8 cellular contexts compared by ENCODE assay signal in the genomic region with DNA sequence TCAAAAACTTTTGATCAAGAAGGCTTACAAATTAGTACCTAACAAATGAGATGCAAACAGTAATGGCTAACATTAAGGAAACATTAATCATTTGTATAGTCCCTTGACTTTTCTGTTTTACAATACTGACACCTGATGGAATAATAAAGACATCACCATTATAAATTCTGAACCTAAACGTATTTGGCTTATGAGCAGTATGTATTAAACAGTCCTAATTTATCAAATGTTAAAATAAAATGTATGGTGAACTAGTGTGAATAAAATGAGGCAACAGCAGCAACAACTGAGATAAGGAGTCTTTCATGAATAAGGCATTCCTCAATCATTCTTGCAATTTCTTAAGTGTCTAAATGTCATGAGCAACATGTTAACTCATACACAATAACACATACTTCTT.
DNase-seq lines count a peak whose midpoint lies in the region; ATAC-seq lines count a peak whose summit lies in the region.

No MANE protein-coding gene starts in this region.

- H3K4me1 Mint-ChIP-seq in stimulated activated effector memory CD8-positive, alpha-beta T cell treated with anti-CD3 and anti-CD28 coated beads, Interleukin-12 subunit alpha, Interleukin-12 subunit beta, amount 100 ng/mL, for 72 hours, result peaks cover 28% of the 10 kb centered on the region

- peaks cover 72% of the 10 kb centered on the region for H3K36me3 Mint-ChIP-seq in stimulated activated effector memory CD8-positive, alpha-beta T cell treated with anti-CD3 and anti-CD28 coated beads, Interleukin-12 subunit alpha, Interleukin-12 subunit beta, amount 100 ng/mL, for 72 hours

- peak overlapping the region; percentile 20 for H3K27ac Mint-ChIP-seq in stimulated activated effector memory CD8-positive, alpha-beta T cell treated with anti-CD3 and anti-CD28 coated beads, Interleukin-12 subunit alpha, Interleukin-12 subunit beta, amount 100 ng/mL, for 72 hours

- no peak for ATAC-seq in stimulated activated effector memory CD8-positive, alpha-beta T cell treated with anti-CD3 and anti-CD28 coated beads, Interleukin-12 subunit alpha, Interleukin-12 subunit beta, amount 100 ng/mL, for 72 hours
- no peak for ATAC-seq in HG03565 (IDR thresholded peaks at IDR 0.05; ENCODE audit: unreplicated experiment)

- DNase-seq in DMS 273 (lab: John Stamatoyannopoulos, UW; ENCODE audit: unreplicated experiment) (peak; percentile 4), DMS 273 treated with DMSO at 0.1 percent for 48 hours (lab: John Stamatoyannopoulos, UW) (no peak), SW480 (ENCODE audit: low spot score) (peak; percentile 9), germinal center (ENCODE audit: low spot score) (peak; percentile 7), HuH-7 (ENCODE audit: low spot score) (no peak), islet precursor cell (no peak)
- no peak for DNase-seq in stimulated activated effector memory CD8-positive, alpha-beta T cell treated with anti-CD3 and anti-CD28 coated beads, Interleukin-12 subunit alpha, Interleukin-12 subunit beta, amount 100 ng/mL, for 72 hours (ENCODE audit: low spot score in 2 of 2)

- H3K9me3 Mint-ChIP-seq in stimulated activated effector memory CD8-positive, alpha-beta T cell treated with anti-CD3 and anti-CD28 coated beads, Interleukin-12 subunit alpha, Interleukin-12 subunit beta, amount 100 ng/mL, for 72 hours, result no peaks in the 10 kb centered on the region

- H3K4me3 Mint-ChIP-seq in stimulated activated effector memory CD8-positive, alpha-beta T cell treated with anti-CD3 and anti-CD28 coated beads, Interleukin-12 subunit alpha, Interleukin-12 subunit beta, amount 100 ng/mL, for 72 hours, result no peak overlapping the region

Comparison
In these comparisons a context has a peak if more than half of its experiments do, and no peak if none do; other contexts are left out.
1. DNase-seq: peak in DMS 273 (single experiment), SW480 (single experiment) and germinal center (single experiment); none in DMS 273 treated with DMSO at 0.1 percent for 48 hours (single experiment), stimulated activated effector memory CD8-positive, alpha-beta T cell treated with anti-CD3 and anti-CD28 coated beads, Interleukin-12 subunit alpha, Interleukin-12 subunit beta, amount 100 ng/mL, for 72 hours (0 of 2), HuH-7 (single experiment) and islet precursor cell (single experiment).